In genomic region chr3:54099381-54099780, GRCh38 we compare ENCODE assay signal across 22 cellular contexts. TPM values are rescaled to one million over a fixed set of nuclear protein-coding genes. Genes with fewer than 3 reads are reported as not detected.
"Had no signal": no experiment of that assay in that cellular context is flagged by ENCODE, and none has a peak within 500 bp of the region (broad histone marks: within the 10 kb centered on the region; RNA-seq: fewer than 3 reads in every experiment).

No MANE protein-coding gene starts in this region.

- H3K27ac ChIP-seq: coronary artery, dorsolateral prefrontal cortex, esophagus muscularis mucosa, foreskin keratinocyte, hepatocyte, left lung, lower lobe of right lung had no signal

- H3K9me3 ChIP-seq: esophagus muscularis mucosa, left lung, lower lobe of right lung, mucosa of descending colon had no signal

- ATAC-seq: foreskin keratinocyte, left lung, lower lobe of right lung, mucosa of descending colon had no signal

- H3K27me3 ChIP-seq: dorsolateral prefrontal cortex, esophagus muscularis mucosa, foreskin keratinocyte, left lung had no signal

- DNase-seq: dermis blood vessel endothelial cell; dorsolateral prefrontal cortex; effector CD4-positive, alpha-beta T cell; effector memory CD4-positive, alpha-beta T cell; foreskin keratinocyte; glutamatergic neuron; head of caudate nucleus; hypothalamus; immature natural killer cell; islet precursor cell; kidney; kidney glomerular epithelial cell; left lung; lower lobe of right lung; mesenchymal stem cell; mucosa of descending colon had no signal

- H3K4me3 ChIP-seq: coronary artery, dorsolateral prefrontal cortex, esophagus muscularis mucosa, hepatocyte, left lung, lower lobe of right lung, mucosa of descending colon had no signal

- H3K4me1 ChIP-seq: esophagus muscularis mucosa, left lung, lower lobe of right lung had no signal

- H3K36me3 ChIP-seq: esophagus muscularis mucosa, left lung, lower lobe of right lung had no signal

RNA-seq across cellular contexts. Expression of gene CACNA2D3, which starts 23.0 kb away (rescaled TPM):
- total RNA-seq: endothelial cell of umbilical vein, glomerular endothelial cell, lung microvascular endothelial cell had no signal
- polyA plus RNA-seq: endothelial cell of umbilical vein had no signal
